In the genomic region with DNA sequence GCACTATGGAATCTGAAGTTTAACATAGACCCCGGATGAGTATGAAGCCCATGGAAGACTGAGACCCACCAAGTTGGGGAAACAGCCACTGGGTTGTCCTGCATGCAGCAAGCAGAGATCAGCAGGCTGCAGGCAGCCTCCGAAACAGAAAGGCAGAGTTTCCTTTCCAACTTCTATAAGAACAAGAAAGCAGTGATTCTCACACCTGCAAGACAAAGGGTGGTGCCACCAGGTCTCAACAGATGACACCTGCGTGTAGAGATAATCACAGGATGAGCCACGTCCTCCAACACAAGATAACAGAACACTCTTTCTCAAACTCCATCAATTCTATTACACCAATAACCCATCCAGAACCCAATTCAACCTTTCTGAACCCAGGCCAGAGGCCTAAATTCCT, we compare ENCODE assay signal across 21 cellular contexts.
DNase-seq lines count a peak whose midpoint lies in the region; ATAC-seq and TF ChIP-seq lines count a peak whose summit lies in the region.
"Had no signal": no experiment of that assay in that cellular context is flagged by ENCODE, and none has a peak within 500 bp of the region (broad histone marks: within the 10 kb centered on the region; RNA-seq: fewer than 3 reads in every experiment).

No MANE protein-coding gene starts in this region.

- intact Hi-C loops in activated naive CD4-positive, alpha-beta T cell treated with anti-CD3 and anti-CD28 coated beads for 36 hours (cut with micrococcal nuclease): no loop called here
- intact Hi-C loops in activated B cell treated with CpG ODN at 0.5 μM for 24 hours (cut with micrococcal nuclease): no loop called here
- intact Hi-C loops in upper lobe of right lung (cut with DNase I): no loop called here

- POLR2A ChIA-PET in activated B cell treated with CpG ODN at 0.5 μM for 24 hours (lab: Charles Lee): no interaction called here

- no peaks in the 10 kb centered on the region for H3K27me3 Mint-ChIP-seq in activated naive CD4-positive, alpha-beta T cell treated with anti-CD3 and anti-CD28 coated beads for 36 hours (ENCODE audit: low read depth)
- H3K27me3 Mint-ChIP-seq in activated B cell treated with CpG ODN at 0.5 μM for 24 hours: no peaks in the 10 kb centered on the region
- no peaks in the 10 kb centered on the region for H3K27me3 Mint-ChIP-seq in stimulated activated naive CD8-positive, alpha-beta T cell treated with anti-CD3 and anti-CD28 coated beads, Interleukin-15, amount 100 ng/mL, for 72 hours

- peaks cover 72% of the 10 kb centered on the region for H3K4me1 Mint-ChIP-seq in activated naive CD4-positive, alpha-beta T cell treated with anti-CD3 and anti-CD28 coated beads for 36 hours (ENCODE audit: low read depth)
- H3K4me1 Mint-ChIP-seq in activated B cell treated with CpG ODN at 0.5 μM for 24 hours: peaks cover 60% of the 10 kb centered on the region
- peaks cover 50% of the 10 kb centered on the region for H3K4me1 Mint-ChIP-seq in stimulated activated naive CD8-positive, alpha-beta T cell treated with anti-CD3 and anti-CD28 coated beads, Interleukin-15, amount 100 ng/mL, for 72 hours
- H3K4me1 Mint-ChIP-seq: nephron had no signal

- H3K9me3 ChIP-seq in upper lobe of right lung: no peaks in the 10 kb centered on the region
- H3K9me3 ChIP-seq: prostate gland had no signal

- H3K27ac ChIP-seq in upper lobe of right lung: no peak overlapping the region
- H3K27ac ChIP-seq: C4-2B, prostate gland, thoracic aorta had no signal

- CTCF ChIA-PET in activated naive CD4-positive, alpha-beta T cell treated with anti-CD3 and anti-CD28 coated beads for 36 hours (lab: Charles Lee): interaction anchor here (3.2 kb wide), 1 partner anchor 139 kb away, joined by 12 read pairs; no protein-coding TSS in a partner anchor
- CTCF ChIA-PET in activated B cell treated with CpG ODN at 0.5 μM for 24 hours (lab: Charles Lee): no interaction called here

- peak overlapping the region; percentile 48 for H3K27ac Mint-ChIP-seq in activated naive CD4-positive, alpha-beta T cell treated with anti-CD3 and anti-CD28 coated beads for 36 hours
- peak overlapping the region; percentile 68 for H3K27ac Mint-ChIP-seq in activated B cell treated with CpG ODN at 0.5 μM for 24 hours
- H3K27ac Mint-ChIP-seq in stimulated activated naive CD8-positive, alpha-beta T cell treated with anti-CD3 and anti-CD28 coated beads, Interleukin-15, amount 100 ng/mL, for 72 hours: no peak overlapping the region
- H3K27ac Mint-ChIP-seq: nephron had no signal

- no peaks in the 10 kb centered on the region for H3K36me3 Mint-ChIP-seq in activated naive CD4-positive, alpha-beta T cell treated with anti-CD3 and anti-CD28 coated beads for 36 hours (ENCODE audit: low read depth)
- peaks cover 2% of the 10 kb centered on the region for H3K36me3 Mint-ChIP-seq in activated B cell treated with CpG ODN at 0.5 μM for 24 hours (ENCODE audit: low read depth)

- H3K4me3 Mint-ChIP-seq in activated naive CD4-positive, alpha-beta T cell treated with anti-CD3 and anti-CD28 coated beads for 36 hours: no peak overlapping the region
- no peak overlapping the region for H3K4me3 Mint-ChIP-seq in activated B cell treated with CpG ODN at 0.5 μM for 24 hours
- H3K4me3 Mint-ChIP-seq in stimulated activated naive CD8-positive, alpha-beta T cell treated with anti-CD3 and anti-CD28 coated beads, Interleukin-15, amount 100 ng/mL, for 72 hours: no peak overlapping the region
- H3K4me3 Mint-ChIP-seq: nephron had no signal

- H3K4me1 ChIP-seq in upper lobe of right lung: peaks cover 3% of the 10 kb centered on the region
- H3K4me1 ChIP-seq: prostate gland had no signal

- H3K36me3 ChIP-seq in upper lobe of right lung: no peaks in the 10 kb centered on the region
- H3K36me3 ChIP-seq: Peyer's patch, prostate gland, thoracic aorta had no signal

- H3K27me3 ChIP-seq in upper lobe of right lung: no peaks in the 10 kb centered on the region
- H3K27me3 ChIP-seq: Peyer's patch had no signal

- TF ChIP-seq CTCF in activated B cell treated with CpG ODN at 0.5 μM for 24 hours (IDR thresholded peaks at IDR 0.05) (no peak), upper lobe of right lung (IDR thresholded peaks at IDR 0.05) (no peak)

- ATAC-seq in GM21526 (IDR thresholded peaks at IDR 0.05; ENCODE audit: low FRiP score, unreplicated experiment): peak; percentile 51
- no peak for ATAC-seq in activated B cell treated with CpG ODN at 0.5 μM for 24 hours (ENCODE audit: low read depth)
- ATAC-seq in stimulated activated naive CD8-positive, alpha-beta T cell treated with anti-CD3 and anti-CD28 coated beads, Interleukin-15, amount 100 ng/mL, for 72 hours: peak; percentile 19
- no peak for ATAC-seq in upper lobe of right lung
- ATAC-seq in HG03196 (IDR thresholded peaks at IDR 0.05; ENCODE audit: unreplicated experiment): no peak

- DNase-seq in activated naive CD4-positive, alpha-beta T cell treated with anti-CD3 and anti-CD28 coated beads for 36 hours: peak; percentile 59
- no peak for DNase-seq in activated naive CD4-positive, alpha-beta T cell (lab: John Stamatoyannopoulos, UW)
- DNase-seq in activated B cell treated with CpG ODN at 0.5 μM for 24 hours: no peak
- no peak for DNase-seq in stimulated activated naive CD8-positive, alpha-beta T cell treated with anti-CD3 and anti-CD28 coated beads, Interleukin-15, amount 100 ng/mL, for 72 hours
- DNase-seq in amygdala (lab: John Stamatoyannopoulos, UW): no peak
- DNase-seq in upper lobe of right lung: no peak
- DNase-seq: activated CD8-positive, alpha-beta memory T cell treated with anti-CD3 and anti-CD28 coated beads, Interleukin-2, amount 50 U/mL, for 4 hours; foreskin fibroblast; hippocampal formation; islet precursor cell; mammary epithelial cell; NCI-H146; stimulated activated CD4-positive, alpha-beta T cell treated with anti-CD3 and anti-CD28 coated beads, Interleukin-4, amount 100 ng/mL, for 1 hour; T-helper 9 cell had no signal

- H3K9me3 Mint-ChIP-seq in activated naive CD4-positive, alpha-beta T cell treated with anti-CD3 and anti-CD28 coated beads for 36 hours: peaks cover 2% of the 10 kb centered on the region
- no peaks in the 10 kb centered on the region for H3K9me3 Mint-ChIP-seq in activated B cell treated with CpG ODN at 0.5 μM for 24 hours
- peaks cover 21 to 23% of the 10 kb centered on the region in 2 donors for H3K9me3 Mint-ChIP-seq in stimulated activated naive CD8-positive, alpha-beta T cell treated with anti-CD3 and anti-CD28 coated beads, Interleukin-15, amount 100 ng/mL, for 72 hours

- no peak overlapping the region for H3K4me3 ChIP-seq in upper lobe of right lung
- H3K4me3 ChIP-seq: Peyer's patch, prostate gland, thoracic aorta had no signal

Comparison
In these comparisons a context has a peak if more than half of its experiments do, and no peak if none do; other contexts are left out.
1. H3K27ac Mint-ChIP-seq: peak in activated naive CD4-positive, alpha-beta T cell treated with anti-CD3 and anti-CD28 coated beads for 36 hours (single experiment) and activated B cell treated with CpG ODN at 0.5 μM for 24 hours (single experiment); none in stimulated activated naive CD8-positive, alpha-beta T cell treated with anti-CD3 and anti-CD28 coated beads, Interleukin-15, amount 100 ng/mL, for 72 hours (0 of 2).
2. ATAC-seq: peak in GM21526 (single experiment) and stimulated activated naive CD8-positive, alpha-beta T cell treated with anti-CD3 and anti-CD28 coated beads, Interleukin-15, amount 100 ng/mL, for 72 hours (single experiment); none in activated B cell treated with CpG ODN at 0.5 μM for 24 hours (single experiment), upper lobe of right lung (single experiment) and HG03196 (single experiment).